ENCODE assay signal across 31 cellular contexts in the genomic region with DNA sequence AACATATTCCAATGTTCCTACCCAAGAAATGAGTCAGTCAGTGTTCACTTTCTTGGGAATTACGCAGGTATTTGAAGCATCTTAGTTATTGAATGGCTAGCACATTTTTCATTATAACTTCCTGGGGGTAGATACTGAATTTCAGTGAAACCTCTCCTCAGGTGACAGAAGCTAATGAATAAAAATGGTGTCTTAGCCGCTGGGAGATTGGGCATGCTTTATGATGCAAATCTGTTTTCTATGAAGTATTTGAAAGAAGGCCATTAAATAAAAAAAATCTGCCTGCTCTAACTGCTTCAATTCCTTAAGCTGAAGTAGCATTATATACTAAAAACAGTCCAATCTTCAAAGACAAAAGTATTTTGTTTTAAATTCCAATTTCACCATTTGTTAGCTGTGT.
"Had no signal": no experiment of that assay in that cellular context is flagged by ENCODE, and none has a peak within 500 bp of the region (broad histone marks: within the 10 kb centered on the region; RNA-seq: fewer than 3 reads in every experiment).

No MANE protein-coding gene starts in this region.

- ATAC-seq: effector memory CD8-positive, alpha-beta T cell; heart right ventricle; left lobe of liver; mucosa of descending colon; natural killer cell treated with Interleukin-12 subunit alpha and Interleukin-12 subunit beta and Interleukin-15 and Interleukin-18, amount 100 ng/mL, for 72 hours; pancreas; right lobe of liver; stimulated activated naive CD8-positive, alpha-beta T cell treated with anti-CD3 and anti-CD28 coated beads, Interleukin-15, amount 100 ng/mL, for 72 hours; upper lobe of right lung had no signal

- H3K4me3 Mint-ChIP-seq: effector memory CD8-positive, alpha-beta T cell; memory B cell; naive B cell; natural killer cell treated with Interleukin-12 subunit alpha and Interleukin-12 subunit beta and Interleukin-15 and Interleukin-18, amount 100 ng/mL, for 72 hours; neural crest cell; stimulated activated naive CD8-positive, alpha-beta T cell treated with anti-CD3 and anti-CD28 coated beads, Interleukin-15, amount 100 ng/mL, for 72 hours had no signal

- FAIRE-seq: endometrium, keratinocyte, pancreas, small intestine had no signal

- H3K27me3 ChIP-seq: esophagus squamous epithelium, neutrophil, pancreas, right lobe of liver, suprapubic skin, transverse colon, upper lobe of right lung, uterus had no signal

- H3K9me3 ChIP-seq: esophagus squamous epithelium, heart right ventricle, mucosa of descending colon, neutrophil, pancreas, right lobe of liver, suprapubic skin, transverse colon, upper lobe of right lung, uterus had no signal

- DNase-seq: effector memory CD8-positive, alpha-beta T cell; erythroblast; esophagus squamous epithelium; foreskin melanocyte; glutamatergic neuron; heart right ventricle; hippocampal formation; mucosa of descending colon; naive B cell; pancreas; right lobe of liver; small intestine; stimulated activated CD4-positive, alpha-beta T cell treated with anti-CD3 and anti-CD28 coated beads, Interleukin-12 subunit alpha, Interleukin-12 subunit beta, amount 100 ng/mL, for 4 hours; stimulated activated CD4-positive, alpha-beta T cell treated with anti-CD3 and anti-CD28 coated beads, Interleukin-1b, Interleukin-23, amount 100 ng/mL, for 48 hours; stimulated activated CD4-positive, alpha-beta T cell treated with anti-CD3 and anti-CD28 coated beads, Interleukin-4, amount 100 ng/mL, for 1 hour; stimulated activated CD8-positive, alpha-beta memory T cell treated with anti-CD3 and anti-CD28 coated beads, Interleukin-4, amount 100 ng/mL, for 48 hours; stimulated activated naive CD4-positive, alpha-beta T cell; stimulated activated naive CD8-positive, alpha-beta T cell treated with anti-CD3 and anti-CD28 coated beads, Interleukin-15, amount 100 ng/mL, for 72 hours; transverse colon; upper lobe of right lung; uterus had no signal

- H3K4me1 ChIP-seq: esophagus squamous epithelium, heart right ventricle, pancreas, right lobe of liver, suprapubic skin, transverse colon, upper lobe of right lung, uterus had no signal

- H3K27ac Mint-ChIP-seq: effector memory CD8-positive, alpha-beta T cell; memory B cell; naive B cell; natural killer cell treated with Interleukin-12 subunit alpha and Interleukin-12 subunit beta and Interleukin-15 and Interleukin-18, amount 100 ng/mL, for 72 hours; stimulated activated naive CD8-positive, alpha-beta T cell treated with anti-CD3 and anti-CD28 coated beads, Interleukin-15, amount 100 ng/mL, for 72 hours had no signal

- H3K27me3 Mint-ChIP-seq: stimulated activated naive CD8-positive, alpha-beta T cell treated with anti-CD3 and anti-CD28 coated beads, Interleukin-15, amount 100 ng/mL, for 72 hours had no signal

- H3K4me3 ChIP-seq: coronary artery, esophagus squamous epithelium, heart right ventricle, lung, mucosa of descending colon, pancreas, right lobe of liver, suprapubic skin, transverse colon, upper lobe of right lung, uterus had no signal

- H3K27ac ChIP-seq: coronary artery, esophagus squamous epithelium, heart right ventricle, neutrophil, pancreas, right lobe of liver, suprapubic skin, transverse colon, upper lobe of right lung, uterus had no signal

- H3K36me3 ChIP-seq: esophagus squamous epithelium, heart right ventricle, neutrophil, pancreas, right lobe of liver, suprapubic skin, transverse colon, upper lobe of right lung, uterus had no signal

- H3K4me1 Mint-ChIP-seq: memory B cell; naive B cell; neural crest cell; stimulated activated naive CD8-positive, alpha-beta T cell treated with anti-CD3 and anti-CD28 coated beads, Interleukin-15, amount 100 ng/mL, for 72 hours had no signal

- H3K36me3 Mint-ChIP-seq: naive B cell; natural killer cell treated with Interleukin-12 subunit alpha and Interleukin-12 subunit beta and Interleukin-15 and Interleukin-18, amount 100 ng/mL, for 72 hours had no signal

- H3K9me3 Mint-ChIP-seq: effector memory CD8-positive, alpha-beta T cell; memory B cell; naive B cell; natural killer cell treated with Interleukin-12 subunit alpha and Interleukin-12 subunit beta and Interleukin-15 and Interleukin-18, amount 100 ng/mL, for 72 hours; stimulated activated naive CD8-positive, alpha-beta T cell treated with anti-CD3 and anti-CD28 coated beads, Interleukin-15, amount 100 ng/mL, for 72 hours had no signal
